1 cellular context compared by ENCODE assay signal in the genomic region with DNA sequence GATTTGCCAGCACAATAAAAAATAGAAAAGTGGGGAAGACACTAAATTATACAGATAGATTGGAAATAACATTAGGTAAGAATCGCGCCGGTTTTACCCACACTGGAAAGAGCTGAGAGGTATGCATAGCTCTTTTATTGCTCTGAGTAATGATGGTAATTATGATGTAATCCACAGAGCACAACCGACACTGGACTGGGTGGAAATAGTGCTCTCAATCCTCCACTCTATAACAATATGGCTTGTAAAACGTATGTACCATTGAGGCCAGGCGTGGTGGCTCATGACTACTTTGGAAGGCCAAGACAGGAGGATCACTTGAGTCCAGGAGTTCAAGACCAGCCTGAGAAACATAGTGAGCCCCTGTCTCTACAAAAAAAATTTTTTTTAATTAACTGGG.
A peak's percentile ranks its signal among the peaks of the same experiment; 100 is the strongest.
TF ChIP-seq lines count a peak whose summit lies in the region.

No MANE protein-coding gene starts in this region.

TF ChIP-seq in HEK293, 187 proteins besides CTCF, POLR2A, EP300 and RAD21 (continued from another document and continues in another):
- TF ChIP-seq, protein P1, sequence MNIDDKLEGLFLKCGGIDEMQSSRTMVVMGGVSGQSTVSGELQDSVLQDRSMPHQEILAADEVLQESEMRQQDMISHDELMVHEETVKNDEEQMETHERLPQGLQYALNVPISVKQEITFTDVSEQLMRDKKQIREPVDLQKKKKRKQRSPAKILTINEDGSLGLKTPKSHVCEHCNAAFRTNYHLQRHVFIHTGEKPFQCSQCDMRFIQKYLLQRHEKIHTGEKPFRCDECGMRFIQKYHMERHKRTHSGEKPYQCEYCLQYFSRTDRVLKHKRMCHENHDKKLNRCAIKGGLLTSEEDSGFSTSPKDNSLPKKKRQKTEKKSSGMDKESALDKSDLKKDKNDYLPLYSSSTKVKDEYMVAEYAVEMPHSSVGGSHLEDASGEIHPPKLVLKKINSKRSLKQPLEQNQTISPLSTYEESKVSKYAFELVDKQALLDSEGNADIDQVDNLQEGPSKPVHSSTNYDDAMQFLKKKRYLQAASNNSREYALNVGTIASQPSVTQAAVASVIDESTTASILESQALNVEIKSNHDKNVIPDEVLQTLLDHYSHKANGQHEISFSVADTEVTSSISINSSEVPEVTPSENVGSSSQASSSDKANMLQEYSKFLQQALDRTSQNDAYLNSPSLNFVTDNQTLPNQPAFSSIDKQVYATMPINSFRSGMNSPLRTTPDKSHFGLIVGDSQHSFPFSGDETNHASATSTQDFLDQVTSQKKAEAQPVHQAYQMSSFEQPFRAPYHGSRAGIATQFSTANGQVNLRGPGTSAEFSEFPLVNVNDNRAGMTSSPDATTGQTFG (tag by site-specific recombination; IDR thresholded peaks at IDR 0.05; ENCODE audit: borderline replicate concordance) = no peak
- TF ChIP-seq ZNF140 (tag by site-specific recombination; IDR thresholded peaks at IDR 0.05) (no peak), ZNF433 (tag by site-specific recombination; IDR thresholded peaks at IDR 0.05; ENCODE audit: low read depth) (no peak), KLF8 (tag by site-specific recombination; IDR thresholded peaks at IDR 0.05) (no peak), ZBTB20 (tag by site-specific recombination; IDR thresholded peaks at IDR 0.05) (no peak), ZNF121 (tag by site-specific recombination; IDR thresholded peaks at IDR 0.05) (no peak), ZFP37 (tag by site-specific recombination; IDR thresholded peaks at IDR 0.05) (no peak), ZBTB49 (tag by site-specific recombination; IDR thresholded peaks at IDR 0.05; ENCODE audit: low read depth) (no peak), ZNF2 (tag by site-specific recombination; IDR thresholded peaks at IDR 0.05) (no peak), ZNF623 (tag by site-specific recombination; IDR thresholded peaks at IDR 0.05) (no peak), ZNF580 (tag by site-specific recombination; IDR thresholded peaks at IDR 0.05) (peak; percentile 75; the same call in 1 of the 2 replicates), REST (tag by site-specific recombination; IDR thresholded peaks at IDR 0.05) (no peak), HOXC10 (CRISPR knock-in tag; IDR thresholded peaks at IDR 0.05) (no peak), ZNF768 (tag by site-specific recombination; IDR thresholded peaks at IDR 0.05) (no peak), ZBTB6 (tag by site-specific recombination; IDR thresholded peaks at IDR 0.05) (0 out of 2 replicates have a peak, but pooled peaks have one; percentile 27), ZNF654 (tag by site-specific recombination; IDR thresholded peaks at IDR 0.05; ENCODE audit: low read depth) (no peak), ZNF548 (tag by site-specific recombination; IDR thresholded peaks at IDR 0.05) (no peak), HIC1 (tag by site-specific recombination; IDR thresholded peaks at IDR 0.05) (peak; percentile 71; the same call in 1 of the 2 replicates), ZNF324 (tag by site-specific recombination; IDR thresholded peaks at IDR 0.05) (no peak), ZNF221 (tag by site-specific recombination; IDR thresholded peaks at IDR 0.05; ENCODE audit: borderline replicate concordance) (no peak), ZBTB17 (tag by site-specific recombination; IDR thresholded peaks at IDR 0.05) (peak; percentile 48; the same call in 1 of the 2 replicates), KLF9 (tag by site-specific recombination; IDR thresholded peaks at IDR 0.05; ENCODE audit: low read depth) (no peak), ZSCAN30 (tag by site-specific recombination; IDR thresholded peaks at IDR 0.05) (peak; percentile 85; the same call in 1 of the 2 replicates), ZNF600 (tag by site-specific recombination; IDR thresholded peaks at IDR 0.05) (peak; percentile 78), ZNF16 (tag by site-specific recombination; IDR thresholded peaks at IDR 0.05; ENCODE audit: low read depth) (no peak), ZNF549 (tag by site-specific recombination; IDR thresholded peaks at IDR 0.05) (no peak), ZNF660 (tag by site-specific recombination; IDR thresholded peaks at IDR 0.05) (0 out of 2 replicates have a peak, but pooled peaks have one; percentile 29), ZBTB7A (tag by site-specific recombination; IDR thresholded peaks at IDR 0.05; ENCODE audit: low read depth) (no peak), MEIS1 (CRISPR knock-in tag; IDR thresholded peaks at IDR 0.05; ENCODE audit: borderline replicate concordance) (no peak), ZNF558 (tag by site-specific recombination; IDR thresholded peaks at IDR 0.05) (no peak), ZNF112 (tag by site-specific recombination; IDR thresholded peaks at IDR 0.05) (no peak), ZNF19 (tag by site-specific recombination; IDR thresholded peaks at IDR 0.05; ENCODE audit: low read depth) (no peak), ZNF133 (tag by site-specific recombination; IDR thresholded peaks at IDR 0.05) (no peak), ZNF488 (tag by site-specific recombination; IDR thresholded peaks at IDR 0.05) (no peak)
- TF ChIP-seq, protein P2, sequence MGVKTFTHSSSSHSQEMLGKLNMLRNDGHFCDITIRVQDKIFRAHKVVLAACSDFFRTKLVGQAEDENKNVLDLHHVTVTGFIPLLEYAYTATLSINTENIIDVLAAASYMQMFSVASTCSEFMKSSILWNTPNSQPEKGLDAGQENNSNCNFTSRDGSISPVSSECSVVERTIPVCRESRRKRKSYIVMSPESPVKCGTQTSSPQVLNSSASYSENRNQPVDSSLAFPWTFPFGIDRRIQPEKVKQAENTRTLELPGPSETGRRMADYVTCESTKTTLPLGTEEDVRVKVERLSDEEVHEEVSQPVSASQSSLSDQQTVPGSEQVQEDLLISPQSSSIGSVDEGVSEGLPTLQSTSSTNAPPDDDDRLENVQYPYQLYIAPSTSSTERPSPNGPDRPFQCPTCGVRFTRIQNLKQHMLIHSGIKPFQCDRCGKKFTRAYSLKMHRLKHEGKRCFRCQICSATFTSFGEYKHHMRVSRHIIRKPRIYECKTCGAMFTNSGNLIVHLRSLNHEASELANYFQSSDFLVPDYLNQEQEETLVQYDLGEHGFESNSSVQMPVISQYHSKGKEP (tag by site-specific recombination; IDR thresholded peaks at IDR 0.05) = no peak
- TF ChIP-seq, protein P3, sequence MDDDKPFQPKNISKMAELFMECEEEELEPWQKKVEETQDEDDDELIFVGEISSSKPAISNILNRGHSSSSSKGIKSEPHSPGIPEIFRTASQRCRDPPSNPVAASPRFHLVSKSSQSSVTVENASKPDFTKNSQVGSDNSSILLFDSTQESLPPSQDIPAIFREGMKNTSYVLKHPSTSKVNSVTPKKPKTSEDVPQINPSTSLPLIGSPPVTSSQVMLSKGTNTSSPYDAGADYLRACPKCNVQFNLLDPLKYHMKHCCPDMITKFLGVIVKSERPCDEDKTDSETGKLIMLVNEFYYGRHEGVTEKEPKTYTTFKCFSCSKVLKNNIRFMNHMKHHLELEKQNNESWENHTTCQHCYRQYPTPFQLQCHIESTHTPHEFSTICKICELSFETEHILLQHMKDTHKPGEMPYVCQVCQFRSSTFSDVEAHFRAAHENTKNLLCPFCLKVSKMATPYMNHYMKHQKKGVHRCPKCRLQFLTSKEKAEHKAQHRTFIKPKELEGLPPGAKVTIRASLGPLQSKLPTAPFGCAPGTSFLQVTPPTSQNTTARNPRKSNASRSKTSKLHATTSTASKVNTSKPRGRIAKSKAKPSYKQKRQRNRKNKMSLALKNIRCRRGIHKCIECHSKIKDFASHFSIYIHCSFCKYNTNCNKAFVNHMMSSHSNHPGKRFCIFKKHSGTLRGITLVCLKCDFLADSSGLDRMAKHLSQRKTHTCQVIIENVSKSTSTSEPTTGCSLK (tag by site-specific recombination; IDR thresholded peaks at IDR 0.05) = no peak
- TF ChIP-seq, protein P4, sequence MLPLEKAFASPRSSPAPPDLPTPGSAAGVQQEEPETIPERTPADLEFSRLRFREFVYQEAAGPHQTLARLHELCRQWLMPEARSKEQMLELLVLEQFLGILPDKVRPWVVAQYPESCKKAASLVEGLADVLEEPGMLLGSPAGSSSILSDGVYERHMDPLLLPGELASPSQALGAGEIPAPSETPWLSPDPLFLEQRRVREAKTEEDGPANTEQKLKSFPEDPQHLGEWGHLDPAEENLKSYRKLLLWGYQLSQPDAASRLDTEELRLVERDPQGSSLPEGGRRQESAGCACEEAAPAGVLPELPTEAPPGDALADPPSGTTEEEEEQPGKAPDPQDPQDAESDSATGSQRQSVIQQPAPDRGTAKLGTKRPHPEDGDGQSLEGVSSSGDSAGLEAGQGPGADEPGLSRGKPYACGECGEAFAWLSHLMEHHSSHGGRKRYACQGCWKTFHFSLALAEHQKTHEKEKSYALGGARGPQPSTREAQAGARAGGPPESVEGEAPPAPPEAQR (tag by site-specific recombination; IDR thresholded peaks at IDR 0.05) = no peak
- TF ChIP-seq, protein P5, sequence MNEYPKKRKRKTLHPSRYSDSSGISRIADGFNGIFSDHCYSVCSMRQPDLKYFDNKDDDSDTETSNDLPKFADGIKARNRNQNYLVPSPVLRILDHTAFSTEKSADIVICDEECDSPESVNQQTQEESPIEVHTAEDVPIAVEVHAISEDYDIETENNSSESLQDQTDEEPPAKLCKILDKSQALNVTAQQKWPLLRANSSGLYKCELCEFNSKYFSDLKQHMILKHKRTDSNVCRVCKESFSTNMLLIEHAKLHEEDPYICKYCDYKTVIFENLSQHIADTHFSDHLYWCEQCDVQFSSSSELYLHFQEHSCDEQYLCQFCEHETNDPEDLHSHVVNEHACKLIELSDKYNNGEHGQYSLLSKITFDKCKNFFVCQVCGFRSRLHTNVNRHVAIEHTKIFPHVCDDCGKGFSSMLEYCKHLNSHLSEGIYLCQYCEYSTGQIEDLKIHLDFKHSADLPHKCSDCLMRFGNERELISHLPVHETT (tag by site-specific recombination; IDR thresholded peaks at IDR 0.05) = peak; percentile 49; the same call in 1 of the 2 replicates
